In genomic region chr2:229704231-229704630, GRCh38 we compare ENCODE assay signal across 24 cellular contexts. TPM values are rescaled to one million over a fixed set of nuclear protein-coding genes. Genes with fewer than 3 reads are reported as not detected.
DNase-seq lines count a peak whose midpoint lies in the region; ATAC-seq, FAIRE-seq and TF ChIP-seq lines count a peak whose summit lies in the region.
"Had no signal": no experiment of that assay in that cellular context is flagged by ENCODE, and none has a peak within 500 bp of the region (broad histone marks: within the 10 kb centered on the region; RNA-seq: fewer than 3 reads in every experiment).

No MANE protein-coding gene starts in this region.

- CTCF ChIA-PET in HepG2 (lab: Yijun Ruan, JAX; ENCODE audit: low intra/inter-chr PET ratio, low total read pairs), result no interaction called here

- H3K4me3 ChIP-seq in HepG2 (replicated peaks in 1 of 3; ENCODE audit: insufficient read depth in 1 of 3, low read depth in 2 of 3, low read length in 3 of 3), result no peak overlapping the region
- H3K4me3 ChIP-seq in right lobe of liver, result no peak overlapping the region

- H2AFZ ChIP-seq in HepG2 (ENCODE audit: low read length), result no peak overlapping the region

- no TSS peak for BruUV-seq in HepG2 (replicated peaks; lab: Mats Ljungman, UMichigan)

- peak; percentile 34 for FAIRE-seq in HepG2 (lab: Jason Lieb, UNC)
- FAIRE-seq: D721Med, GM18507, H54, RCC 7860 had no signal

- WGBS in HepG2 (ENCODE audit: low lambda C conversion rate), result 8% methylated on average over 3 of the region's 3 CpGs
- WGBS in right lobe of liver (ENCODE audit: insufficient coverage, low coverage, low lambda C conversion rate, missing lambda C conversion rate), result 48% methylated on average over 3 of the region's 3 CpGs

- TF ChIP-seq POLR2A in HepG2 (IDR thresholded peaks at IDR 0.05; ENCODE audit: insufficient read depth in 1 of 2, low read depth in 2 of 2, low read length in 2 of 2) (no peak), right lobe of liver (IDR thresholded peaks at IDR 0.05) (no peak)

- no peak overlapping the region for H3K27ac ChIP-seq in HepG2 (ENCODE audit: extremely low read length, insufficient read depth, low read length)
- H3K27ac ChIP-seq in right lobe of liver, result no peak overlapping the region

- in situ Hi-C loops in HepG2 (cut with HindIII; ENCODE audit: extremely low pct_ligation_motif_present, low pct_unique_long_range_greater_than_20kb), result no loop called here

- H3K36me3 ChIP-seq in HepG2 (replicated peaks in 1 of 2; ENCODE audit: control insufficient read depth in 1 of 2, insufficient read depth in 2 of 2, low read length in 2 of 2) (no peaks in the 10 kb centered on the region), right lobe of liver (no peaks in the 10 kb centered on the region)

- no peak overlapping the region for H3K9ac ChIP-seq in HepG2 (ENCODE audit: insufficient read depth, low read depth, low read length)

- intact Hi-C loops in HepG2 (cut with micrococcal nuclease; ENCODE audit: unreplicated experiment) (no loop called here), right lobe of liver (cut with DNase I) (no loop called here)

- no peak for TF ChIP-seq RAD21 in HepG2 (CRISPR knock-in tag; IDR thresholded peaks at IDR 0.05)

- TF ChIP-seq CTCF in HepG2 (CRISPR knock-in tag; IDR thresholded peaks at IDR 0.05) (no peak), right lobe of liver (IDR thresholded peaks at IDR 0.05) (no peak)

- H3K4me2 ChIP-seq in HepG2 (ENCODE audit: low read depth, low read length), result no peak overlapping the region

- POLR2A ChIA-PET in HepG2 (lab: Yijun Ruan, JAX), result no interaction called here

- H3K9me3 ChIP-seq in HepG2 (ENCODE audit: low read length) (no peaks in the 10 kb centered on the region), right lobe of liver (no peaks in the 10 kb centered on the region)

- no peaks in the 10 kb centered on the region for H4K20me1 ChIP-seq in HepG2 (ENCODE audit: insufficient read depth, low read length)

- no peaks in the 10 kb centered on the region for H3K4me1 ChIP-seq in HepG2 (ENCODE audit: insufficient read depth, low read length)
- H3K4me1 ChIP-seq in right lobe of liver, result no peaks in the 10 kb centered on the region

- ATAC-seq in HepG2 (no peak), right lobe of liver (no peak), HG03354 (IDR thresholded peaks at IDR 0.05; ENCODE audit: poor library complexity, severe bottlenecking, unreplicated experiment) (no peak), GM18517 (IDR thresholded peaks at IDR 0.05; ENCODE audit: unreplicated experiment) (no peak)
- ATAC-seq: SK-N-SH treated with all-trans-retinoic acid at 6 μM for 48 hours had no signal

- H3K79me2 ChIP-seq in HepG2 (ENCODE audit: insufficient read depth, low read length), result no peaks in the 10 kb centered on the region

- H3K27me3 ChIP-seq in HepG2 (ENCODE audit: control insufficient read depth in 1 of 2, insufficient read depth in 2 of 2, low read length in 2 of 2) (0 out of 5 replicates have a peak, but pooled peaks cover 2 to 8% of the 10 kb centered on the region in 2 experiments), right lobe of liver (no peaks in the 10 kb centered on the region)

- TF ChIP-seq EP300 in HepG2 (IDR thresholded peaks at IDR 0.05; ENCODE audit: low read depth in 2 of 2, low read length in 2 of 2), result no peak
- TF ChIP-seq EP300 in HepG2 (CRISPR knock-in tag; IDR thresholded peaks at IDR 0.05; ENCODE audit: borderline replicate concordance), result no peak

- DNase-seq in HepG2 (ENCODE audit: low spot score) (no peak), right lobe of liver (no peak), globus pallidus (ENCODE audit: low spot score) (peak; percentile 90), middle frontal gyrus (ENCODE audit: extremely low spot score, low spot score) (peak; percentile 30), NCI-H2107 (lab: John Stamatoyannopoulos, UW) (no peak)
- DNase-seq in activated CD4-positive, alpha-beta T cell treated with anti-CD3 and anti-CD28 coated beads for 48 hours, result no peak
- DNase-seq: 8988T, ACHN, IMR-90, KG1, NCI-H1048, NCI-H1417, NCI-H1694, NCI-H2081 treated with DMSO at 0.1 percent for 48 hours, NCI-H446, NCI-H524 treated with DMSO at 0.1 percent for 48 hours, NCI-H774 had no signal

TF ChIP-seq in HepG2, 621 proteins besides CTCF, POLR2A, EP300 and RAD21:
- TF ChIP-seq THAP11 (CRISPR knock-in tag; IDR thresholded peaks at IDR 0.05), result no peak

RNA-seq across cellular contexts. Expression of gene DNER, which starts 10.1 kb away (rescaled TPM):
- total RNA-seq in HepG2 (2016; rRNA removed; fragmentation: Illumina TruSeq; extraction: Trizol), result not detected in 2 replicates
- total RNA-seq in HepG2 (2016; cell fraction: cytosol; rRNA removed; fragmentation: Illumina TruSeq; extraction: Trizol; ENCODE audit: low read depth), result not detected in 2 replicates
- not detected in 2 replicates for total RNA-seq in HepG2 (2016; cell fraction: insoluble cytoplasmic fraction; rRNA removed; fragmentation: Illumina TruSeq; extraction: Trizol)
- not detected in 2 replicates for total RNA-seq in HepG2 (2016; cell fraction: membrane; rRNA removed; fragmentation: Illumina TruSeq; extraction: Trizol)
- total RNA-seq in HepG2 (2016; cell fraction: nucleus; rRNA removed; fragmentation: Illumina TruSeq; extraction: Trizol), result not detected in 2 replicates
- polyA plus RNA-seq in HepG2 (2011; rRNA removed), result not detected in 2 replicates
- polyA plus RNA-seq in HepG2 (2011; cell fraction: cytosol; rRNA removed), result not detected in 2 replicates
- polyA plus RNA-seq in HepG2 (2011; cell fraction: nucleus; rRNA removed), result not detected in 2 replicates
- polyA plus RNA-seq in HepG2 (2012), result not detected in 2 replicates
- polyA plus RNA-seq in HepG2 (2016; cell fraction: cytosol; fragmentation: Illumina TruSeq; extraction: Trizol; ENCODE audit: low read depth), result not detected in 2 replicates
- not detected in 2 replicates for polyA plus RNA-seq in HepG2 (2016; cell fraction: insoluble cytoplasmic fraction; fragmentation: Illumina TruSeq; extraction: Trizol; ENCODE audit: low read depth)
- not detected in 2 replicates for polyA plus RNA-seq in HepG2 (2016; cell fraction: membrane; fragmentation: Illumina TruSeq; extraction: Trizol; ENCODE audit: low read depth)
- not detected in 2 replicates for polyA plus RNA-seq in HepG2 (2016; cell fraction: nucleus; fragmentation: Illumina TruSeq; extraction: Trizol; ENCODE audit: insufficient read depth, low read depth)
- polyA minus RNA-seq in HepG2 (2011; rRNA and poly(A)+ RNA removed; ENCODE audit: low replicate concordance), result 22.4 TPM in 1 of 2 replicates, not detected in the other
- polyA minus RNA-seq in HepG2 (2011; cell fraction: cytosol; rRNA and poly(A)+ RNA removed), result not detected in 2 replicates
- polyA minus RNA-seq in HepG2 (2011; cell fraction: nucleus; rRNA and poly(A)+ RNA removed), result not detected in 2 replicates
- total RNA-seq in right lobe of liver, result under 1 TPM in 1 of 6 experiments, not detected in 5; 0.13 TPM

Comparison
In these comparisons a context has a peak if more than half of its experiments do, and no peak if none do; other contexts are left out.
1. DNase-seq: peak in globus pallidus (single experiment) and middle frontal gyrus (single experiment); none in HepG2 (single experiment), right lobe of liver (0 of 3), NCI-H2107 (single experiment) and activated CD4-positive, alpha-beta T cell treated with anti-CD3 and anti-CD28 coated beads for 48 hours (single experiment).